In genomic region chr16:1180772-1181714, GRCh38 we compare ENCODE assay signal across 1 cellular context.
TF ChIP-seq lines count a peak whose summit lies in the region.

No MANE protein-coding gene starts in this region.

TF ChIP-seq in HCT116, 20 proteins besides CTCF, POLR2A, EP300 and RAD21 (continued from another document):
- TF ChIP-seq, protein P1, sequence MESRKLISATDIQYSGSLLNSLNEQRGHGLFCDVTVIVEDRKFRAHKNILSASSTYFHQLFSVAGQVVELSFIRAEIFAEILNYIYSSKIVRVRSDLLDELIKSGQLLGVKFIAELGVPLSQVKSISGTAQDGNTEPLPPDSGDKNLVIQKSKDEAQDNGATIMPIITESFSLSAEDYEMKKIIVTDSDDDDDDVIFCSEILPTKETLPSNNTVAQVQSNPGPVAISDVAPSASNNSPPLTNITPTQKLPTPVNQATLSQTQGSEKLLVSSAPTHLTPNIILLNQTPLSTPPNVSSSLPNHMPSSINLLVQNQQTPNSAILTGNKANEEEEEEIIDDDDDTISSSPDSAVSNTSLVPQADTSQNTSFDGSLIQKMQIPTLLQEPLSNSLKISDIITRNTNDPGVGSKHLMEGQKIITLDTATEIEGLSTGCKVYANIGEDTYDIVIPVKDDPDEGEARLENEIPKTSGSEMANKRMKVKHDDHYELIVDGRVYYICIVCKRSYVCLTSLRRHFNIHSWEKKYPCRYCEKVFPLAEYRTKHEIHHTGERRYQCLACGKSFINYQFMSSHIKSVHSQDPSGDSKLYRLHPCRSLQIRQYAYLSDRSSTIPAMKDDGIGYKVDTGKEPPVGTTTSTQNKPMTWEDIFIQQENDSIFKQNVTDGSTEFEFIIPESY (IDR thresholded peaks at IDR 0.05; ENCODE audit: extremely low read depth, insufficient replicate concordance, low read length), result no peak
- TF ChIP-seq ELF1 (IDR thresholded peaks at IDR 0.05; ENCODE audit: borderline replicate concordance, low read depth), result no peak
- no peak for TF ChIP-seq SIN3A (IDR thresholded peaks at IDR 0.05; ENCODE audit: low read depth)
